In genomic region chr22:25114369-25115362, GRCh38 we compare ENCODE assay signal across 13 cellular contexts.
DNase-seq lines count a peak whose midpoint lies in the region; ATAC-seq and TF ChIP-seq lines count a peak whose summit lies in the region.
"Had no signal": no experiment of that assay in that cellular context is flagged by ENCODE, and none has a peak within 500 bp of the region (broad histone marks: within the 10 kb centered on the region; RNA-seq: fewer than 3 reads in every experiment).

No MANE protein-coding gene starts in this region.

- H2AFZ ChIP-seq in hepatocyte (no peak overlapping the region), smooth muscle cell (ENCODE audit: low read depth) (no peak overlapping the region)

- H3K4me2 ChIP-seq in hepatocyte (peak overlapping the region; percentile 92), smooth muscle cell (no peak overlapping the region)
- H3K4me2 ChIP-seq: KMS-11 had no signal

- H3K79me2 ChIP-seq in hepatocyte, result peaks cover 50% of the 10 kb centered on the region
- no peaks in the 10 kb centered on the region for H3K79me2 ChIP-seq in smooth muscle cell (ENCODE audit: low read depth)

- H3K9me3 ChIP-seq in ascending aorta (no peaks in the 10 kb centered on the region), hepatocyte (ENCODE audit: low read depth) (no peaks in the 10 kb centered on the region), smooth muscle cell (replicated peaks; ENCODE audit: low read depth) (no peaks in the 10 kb centered on the region)

- TF ChIP-seq CTCF in ascending aorta (IDR thresholded peaks at IDR 0.05) (no peak), hepatocyte (IDR thresholded peaks at IDR 0.05; ENCODE audit: poor library complexity) (no peak), smooth muscle cell (IDR thresholded peaks at IDR 0.05; ENCODE audit: borderline replicate concordance, insufficient read depth, poor library complexity, severe bottlenecking) (no peak)

- H3K4me3 ChIP-seq in ascending aorta, result no peak overlapping the region
- no peak overlapping the region for H3K4me3 ChIP-seq in hepatocyte
- no peak overlapping the region for H3K4me3 ChIP-seq in smooth muscle cell

- H3F3A ChIP-seq in smooth muscle cell (ENCODE audit: low read depth), result no peaks in the 10 kb centered on the region

- 65% methylated on average over 17 of the region's 17 CpGs for WGBS in hepatocyte (ENCODE audit: low lambda C conversion rate, missing lambda C conversion rate)
- WGBS in smooth muscle cell (ENCODE audit: low lambda C conversion rate), result 75% methylated on average over 17 of the region's 17 CpGs

- peak overlapping the region; percentile 90 to 93 for H3K27ac ChIP-seq in ascending aorta
- peak overlapping the region; percentile 76 for H3K27ac ChIP-seq in hepatocyte
- H3K27ac ChIP-seq in smooth muscle cell (ENCODE audit: low read depth), result peak overlapping the region; percentile 0
- H3K27ac ChIP-seq: KMS-11 had no signal

- no peaks in the 10 kb centered on the region for H3K9me2 ChIP-seq in hepatocyte (replicated peaks; ENCODE audit: insufficient read depth)

- intact Hi-C loops in ascending aorta (cut with DNase I), result loop anchor here (5.0 kb wide), 2 partner anchors 33 to 58 kb away; no protein-coding TSS in a partner anchor

- ATAC-seq in HG02642 (IDR thresholded peaks at IDR 0.05; ENCODE audit: poor library complexity, unreplicated experiment), result no peak
- ATAC-seq: activated CD8-positive, alpha-beta memory T cell treated with anti-CD3 and anti-CD28 coated beads, Interleukin-2, amount 10 ng/mL, durations not matched to agents 7 days and 5 days had no signal

- peak; percentile 29 for DNase-seq in HPDE6-E6E7 (ENCODE audit: extremely low spot score)
- DNase-seq in ascending aorta (ENCODE audit: low spot score in 2 of 2), result no peak
- no peak for DNase-seq in hepatocyte (ENCODE audit: low spot score)
- DNase-seq in smooth muscle cell (lab: John Stamatoyannopoulos, UW; ENCODE audit: unreplicated experiment), result no peak
- DNase-seq in GF-D8 (lab: John Stamatoyannopoulos, UW), result no peak
- no peak for DNase-seq in OCI-M2 (lab: John Stamatoyannopoulos, UW; ENCODE audit: unreplicated experiment)
- DNase-seq: activated CD8-positive, alpha-beta memory T cell treated with anti-CD3 and anti-CD28 coated beads, Interleukin-2, amount 10 ng/mL, durations not matched to agents 7 days and 5 days; activated naive CD8-positive, alpha-beta T cell treated with anti-CD3 and anti-CD28 coated beads, Interleukin-2, amount 10 ng/mL, durations not matched to agents 7 days and 5 days; effector CD8-positive, alpha-beta T cell; NCI-H446 treated with DMSO at 0.1 percent for 48 hours; SIG-M5 had no signal

- H3K4me1 ChIP-seq in ascending aorta, result peaks cover 13 to 51% of the 10 kb centered on the region in 2 donors
- peaks cover 49% of the 10 kb centered on the region for H3K4me1 ChIP-seq in hepatocyte (ENCODE audit: insufficient read depth)
- H3K4me1 ChIP-seq in smooth muscle cell (ENCODE audit: low read depth), result peaks cover 9% of the 10 kb centered on the region

- H3K36me3 ChIP-seq in ascending aorta (peaks cover 0 to 21% of the 10 kb centered on the region in 2 donors), hepatocyte (replicated peaks; ENCODE audit: insufficient read depth, low read depth) (no peaks in the 10 kb centered on the region), smooth muscle cell (ENCODE audit: low read depth) (no peaks in the 10 kb centered on the region)

- H3K27me3 ChIP-seq in ascending aorta, result no peaks in the 10 kb centered on the region
- no peaks in the 10 kb centered on the region for H3K27me3 ChIP-seq in hepatocyte
- H3K27me3 ChIP-seq in smooth muscle cell (ENCODE audit: low read depth), result no peaks in the 10 kb centered on the region

- H4K20me1 ChIP-seq in hepatocyte (ENCODE audit: insufficient read depth, poor library complexity, severe bottlenecking) (no peaks in the 10 kb centered on the region), smooth muscle cell (ENCODE audit: low read depth) (no peaks in the 10 kb centered on the region)

- H3K9ac ChIP-seq in smooth muscle cell (ENCODE audit: low read depth), result no peak overlapping the region
- H3K9ac ChIP-seq: KMS-11 had no signal

Comparison
In these comparisons a context has a peak if more than half of its experiments do, and no peak if none do; other contexts are left out.
1. H3K27ac ChIP-seq: peak in every context shown above with its lines; median percentile 92 in ascending aorta; 76 in hepatocyte; 0 in smooth muscle cell.